ENCODE assay signal across 38 cellular contexts in the genomic region with DNA sequence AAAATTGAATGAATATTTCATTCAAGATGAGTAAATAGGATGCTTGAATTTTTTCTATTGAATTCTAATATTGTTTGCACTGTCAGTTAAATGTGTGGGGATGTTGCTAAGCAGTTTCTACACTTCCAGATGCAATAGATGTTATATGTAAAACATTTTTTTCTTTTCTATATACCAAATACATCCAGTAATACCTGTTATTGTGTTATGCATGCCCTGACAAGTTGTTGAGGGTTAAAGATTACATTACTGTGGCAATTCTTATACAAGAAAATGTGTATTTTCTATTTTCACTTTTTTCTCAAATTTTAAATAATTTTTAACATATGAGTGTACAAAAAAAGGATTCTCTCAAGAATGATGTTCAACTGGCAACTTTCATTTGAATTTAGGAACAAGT.
"Had no signal": no experiment of that assay in that cellular context is flagged by ENCODE, and none has a peak within 500 bp of the region (broad histone marks: within the 10 kb centered on the region; RNA-seq: fewer than 3 reads in every experiment).

No MANE protein-coding gene starts in this region.

- H3K27me3 ChIP-seq: adrenal gland, body of pancreas, brain microvascular endothelial cell, breast epithelium, cardiac muscle cell had no signal

- H3K27ac Mint-ChIP-seq: activated B cell treated with CpG ODN at 0.5 μM for 24 hours; activated CD4-positive, alpha-beta memory T cell treated with anti-CD3 and anti-CD28 coated beads for 36 hours; activated CD4-positive, alpha-beta T cell treated with anti-CD3 and anti-CD28 coated beads, Interleukin-2, amount 10 ng/mL, durations not matched to agents 24 days and 14 days; activated CD8-positive, alpha-beta T cell treated with anti-CD3 and anti-CD28 coated beads for 36 hours; activated naive CD4-positive, alpha-beta T cell treated with anti-CD3 and anti-CD28 coated beads for 36 hours; activated naive CD4-positive, alpha-beta T cell treated with anti-CD3 and anti-CD28 coated beads, Interleukin-2, amount 50 U/mL, for 72 hours; activated naive CD8-positive, alpha-beta T cell treated with anti-CD3 and anti-CD28 coated beads for 36 hours; activated T-cell treated with anti-CD3 and anti-CD28 coated beads, Interleukin-2, amount 50 U/mL, for 72 hours; activated T-helper 1 cell treated with anti-CD3 and anti-CD28 coated beads, Interleukin-12 subunit alpha, Interleukin-12 subunit beta, Interleukin-2, Interleukin-4 antibody, amounts not matched to agents 30 ng/mL and 10 ng/mL and 1 ng/mL, durations not matched to agents 14 hours and 24 hours and 36 hours; activated T-helper 17 cell treated with anti-CD3 and anti-CD28 coated beads, Interleukin-2, amount 50 U/mL, for 72 hours; T-helper 1 cell treated with Interleukin-12 subunit alpha and Interleukin-12 subunit beta and Interleukin-4 antibody, amounts not matched to agents 30 μg/mL and 1 μg/mL, for 36 hours had no signal

- H3K4me3 Mint-ChIP-seq: activated B cell treated with CpG ODN at 0.5 μM for 24 hours; activated CD4-positive, alpha-beta memory T cell treated with anti-CD3 and anti-CD28 coated beads for 36 hours; activated CD4-positive, alpha-beta T cell treated with anti-CD3 and anti-CD28 coated beads, Interleukin-2, amount 10 ng/mL, durations not matched to agents 24 days and 14 days; activated CD8-positive, alpha-beta T cell treated with anti-CD3 and anti-CD28 coated beads for 36 hours; activated naive CD4-positive, alpha-beta T cell treated with anti-CD3 and anti-CD28 coated beads for 36 hours; activated naive CD8-positive, alpha-beta T cell treated with anti-CD3 and anti-CD28 coated beads for 36 hours; activated T-cell treated with anti-CD3 and anti-CD28 coated beads, Interleukin-2, amount 50 U/mL, for 4 hours; activated T-helper 1 cell treated with anti-CD3 and anti-CD28 coated beads, Interleukin-12 subunit alpha, Interleukin-12 subunit beta, Interleukin-2, Interleukin-4 antibody, amounts not matched to agents 30 ng/mL and 10 ng/mL and 1 ng/mL, durations not matched to agents 14 hours and 24 hours and 36 hours; activated T-helper 17 cell treated with anti-CD3 and anti-CD28 coated beads, Interleukin-2, amount 50 U/mL, for 72 hours; central memory CD8-positive, alpha-beta T cell; T-helper 1 cell treated with Interleukin-12 subunit alpha and Interleukin-12 subunit beta and Interleukin-4 antibody, amounts not matched to agents 30 μg/mL and 1 μg/mL, for 36 hours; T-helper 2 cell treated with Interferon-gamma antibody and Interleukin-4, amounts not matched to agents 5 μg/mL and 100 μg/mL, for 36 hours had no signal

- FAIRE-seq: astrocyte, TTC549 had no signal

- H3K4me3 ChIP-seq: adrenal gland, body of pancreas, breast epithelium, cardiac muscle cell had no signal

- H3K36me3 ChIP-seq: adrenal gland, brain microvascular endothelial cell, breast epithelium, cardiac muscle cell had no signal

- H3K4me1 ChIP-seq: adrenal gland, body of pancreas, breast epithelium had no signal

- H3K27me3 Mint-ChIP-seq: activated B cell treated with CpG ODN at 0.5 μM for 24 hours; activated naive CD8-positive, alpha-beta T cell treated with anti-CD3 and anti-CD28 coated beads for 36 hours had no signal

- H3K27ac ChIP-seq: adrenal gland, body of pancreas, brain microvascular endothelial cell, breast epithelium, cardiac muscle cell, VCaP had no signal

- H3K36me3 Mint-ChIP-seq: activated CD4-positive, alpha-beta memory T cell treated with anti-CD3 and anti-CD28 coated beads for 36 hours; activated naive CD4-positive, alpha-beta T cell treated with anti-CD3 and anti-CD28 coated beads, Interleukin-2, amount 50 U/mL, for 72 hours had no signal

- H3K9me3 ChIP-seq: adrenal gland, body of pancreas, breast epithelium had no signal

- DNase-seq: activated B cell treated with CpG ODN at 0.5 μM for 24 hours; activated CD4-positive, alpha-beta memory T cell treated with anti-CD3 and anti-CD28 coated beads for 36 hours; activated CD4-positive, alpha-beta T cell treated with anti-CD3 and anti-CD28 coated beads for 4 hours; activated CD4-positive, alpha-beta T cell treated with anti-CD3 and anti-CD28 coated beads, Interleukin-2, amount 10 ng/mL, durations not matched to agents 24 days and 14 days; activated CD4-positive, alpha-beta T cell treated with anti-CD3 and anti-CD28 coated beads, Interleukin-2, amount 50 U/mL, for 1 hour; activated CD4-positive, alpha-beta T cell treated with anti-CD3 and anti-CD28 coated beads, Interleukin-2, amount 50 U/mL, for 4 hours; activated CD4-positive, CD25-positive, alpha-beta regulatory T cell treated with anti-CD3 and anti-CD28 coated beads, Interleukin-2, amount 50 U/mL, for 72 hours; activated CD8-positive, alpha-beta memory T cell treated with anti-CD3 and anti-CD28 coated beads, Interleukin-2, amount 50 U/mL, for 4 hours; activated CD8-positive, alpha-beta T cell treated with anti-CD3 and anti-CD28 coated beads for 36 hours; activated effector memory CD4-positive, alpha-beta T cell treated with anti-CD3 and anti-CD28 coated beads, Interleukin-2, amount 50 U/mL, for 16 hours; activated gamma-delta T cell treated with Interleukin-2 at 50 U/mL for 16 hours; activated naive CD4-positive, alpha-beta T cell; activated naive CD4-positive, alpha-beta T cell treated with anti-CD3 and anti-CD28 coated beads for 36 hours; activated naive CD4-positive, alpha-beta T cell treated with anti-CD3 and anti-CD28 coated beads, Interleukin-2, amount 50 U/mL, for 16 hours; activated naive CD8-positive, alpha-beta T cell treated with anti-CD3 and anti-CD28 coated beads for 36 hours; activated T-cell treated with anti-CD3 and anti-CD28 coated beads for 4 hours; activated T-cell treated with anti-CD3 and anti-CD28 coated beads, Interleukin-2, amount 50 U/mL, for 1 hour; activated T-cell treated with anti-CD3 and anti-CD28 coated beads, Interleukin-2, amount 50 U/mL, for 4 hours; activated T-cell treated with anti-CD3 and anti-CD28 coated beads, Interleukin-2, amount 50 U/mL, for 72 hours; adrenal gland; amniotic stem cell; aorta; body of pancreas; brain microvascular endothelial cell; caudate nucleus; SW 1271; T-helper 9 cell had no signal

- ATAC-seq: activated CD8-positive, alpha-beta T cell treated with anti-CD3 and anti-CD28 coated beads for 36 hours; activated naive CD4-positive, alpha-beta T cell treated with anti-CD3 and anti-CD28 coated beads, Interleukin-2, amount 50 U/mL, for 72 hours; activated T-cell treated with anti-CD3 and anti-CD28 coated beads, Interleukin-2, amount 50 U/mL, for 4 hours; activated T-helper 17 cell treated with anti-CD3 and anti-CD28 coated beads, Interleukin-2, amount 50 U/mL, for 72 hours; body of pancreas had no signal

- H3K9me3 Mint-ChIP-seq: activated B cell treated with CpG ODN at 0.5 μM for 24 hours; activated CD4-positive, alpha-beta memory T cell treated with anti-CD3 and anti-CD28 coated beads for 36 hours; activated CD4-positive, alpha-beta T cell treated with anti-CD3 and anti-CD28 coated beads, Interleukin-2, amount 10 ng/mL, durations not matched to agents 24 days and 14 days; activated CD8-positive, alpha-beta T cell treated with anti-CD3 and anti-CD28 coated beads for 36 hours; activated naive CD4-positive, alpha-beta T cell treated with anti-CD3 and anti-CD28 coated beads for 36 hours; activated naive CD4-positive, alpha-beta T cell treated with anti-CD3 and anti-CD28 coated beads, Interleukin-2, amount 50 U/mL, for 72 hours; activated naive CD8-positive, alpha-beta T cell treated with anti-CD3 and anti-CD28 coated beads for 36 hours; activated T-cell treated with anti-CD3 and anti-CD28 coated beads, Interleukin-2, amount 50 U/mL, for 4 hours; activated T-helper 1 cell treated with anti-CD3 and anti-CD28 coated beads, Interleukin-12 subunit alpha, Interleukin-12 subunit beta, Interleukin-2, Interleukin-4 antibody, amounts not matched to agents 30 ng/mL and 10 ng/mL and 1 ng/mL, durations not matched to agents 14 hours and 24 hours and 36 hours; activated T-helper 17 cell treated with anti-CD3 and anti-CD28 coated beads, Interleukin-2, amount 50 U/mL, for 72 hours; central memory CD8-positive, alpha-beta T cell; T-helper 1 cell treated with Interleukin-12 subunit alpha and Interleukin-12 subunit beta and Interleukin-4 antibody, amounts not matched to agents 30 μg/mL and 1 μg/mL, for 36 hours had no signal

- H3K4me1 Mint-ChIP-seq: activated B cell treated with CpG ODN at 0.5 μM for 24 hours; activated CD4-positive, alpha-beta T cell treated with anti-CD3 and anti-CD28 coated beads, Interleukin-2, amount 10 ng/mL, durations not matched to agents 24 days and 14 days; activated T-helper 17 cell treated with anti-CD3 and anti-CD28 coated beads, Interleukin-2, amount 50 U/mL, for 72 hours; central memory CD8-positive, alpha-beta T cell had no signal
